ENCODE assay signal across 26 cellular contexts in the genomic region with DNA sequence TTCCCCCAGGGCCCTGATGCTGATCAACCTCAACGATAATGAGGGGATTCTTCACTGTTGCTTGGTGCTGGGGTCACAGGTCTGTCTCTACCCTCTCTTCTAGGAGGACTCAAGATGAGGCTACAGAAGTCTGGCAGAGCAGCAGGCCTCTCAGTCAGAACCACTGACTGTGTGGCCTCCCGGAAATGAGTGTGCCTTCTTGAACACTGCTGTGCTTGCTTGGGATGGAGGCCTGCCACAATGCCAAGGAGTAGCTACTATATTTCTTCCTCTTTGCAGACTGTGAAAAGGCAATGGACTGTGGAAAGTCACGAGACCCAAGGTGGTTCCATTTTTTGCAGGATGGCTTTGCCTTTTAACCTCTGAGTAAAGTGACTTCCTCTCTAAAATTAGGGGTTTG. TPM values are rescaled to one million over a fixed set of nuclear protein-coding genes. Genes with fewer than 3 reads are reported as not detected.
"Had no signal": no experiment of that assay in that cellular context is flagged by ENCODE, and none has a peak within 500 bp of the region (broad histone marks: within the 10 kb centered on the region; RNA-seq: fewer than 3 reads in every experiment).

No MANE protein-coding gene starts in this region.

- ATAC-seq: HepG2 had no signal

- FAIRE-seq: RCC 7860 had no signal

- H3K9me3 ChIP-seq: SJSA1 had no signal

- H3K36me3 ChIP-seq: SJSA1 had no signal

- DNase-seq: IMR-90, Kasumi-1, MV-4-11, NCI-H1048, NCI-H1105, NCI-H1417 treated with DMSO at 0.1 percent for 48 hours, NCI-H146, NCI-H1694 treated with DMSO at 0.1 percent for 48 hours, NCI-H1930, NCI-H2081, NCI-H2107, NCI-H2227 treated with DMSO at 0.1 percent for 48 hours, NCI-H524, NCI-H69, NCI-H774, Right ventricle myocardium superior, RPMI8226, SIG-M5 had no signal

- H3K27ac ChIP-seq: KMS-11, SJSA1, SK-N-MC had no signal

- H3K4me3 ChIP-seq: SJSA1, SK-N-MC had no signal

- H3K9ac ChIP-seq: KMS-11 had no signal

- H3K4me2 ChIP-seq: KMS-11 had no signal

RNA-seq across cellular contexts. Expression of gene HOXD1, which starts 5.8 kb away (rescaled TPM):
- total RNA-seq: HT-29, IMR-90, MCF 10A, NCI-H460, Right ventricle myocardium superior, SJSA1 had no signal
- polyA plus RNA-seq: IMR-90 had no signal

RNA-seq across cellular contexts. Expression of gene HOXD3, which starts 25.6 kb away (rescaled TPM):
- total RNA-seq: HT-29, IMR-90, MCF 10A, NCI-H460 had no signal
- polyA plus RNA-seq: IMR-90 had no signal

RNA-seq across cellular contexts. Expression of gene HOXD4, which starts 31.3 kb away (rescaled TPM):
- total RNA-seq: HepG2, HT-29, IMR-90, MCF 10A, NCI-H460, Right ventricle myocardium superior had no signal
- polyA plus RNA-seq: HepG2, IMR-90 had no signal

RNA-seq across cellular contexts. Expression of gene HOXD8, which starts 53.2 kb away (rescaled TPM):
- total RNA-seq: HepG2, HT-29, IMR-90, MCF 10A had no signal
- polyA plus RNA-seq: HepG2, IMR-90 had no signal
